ENCODE assay signal across 33 cellular contexts in genomic region chr12:88238406-88238805, GRCh38.
DNase-seq lines count a peak whose midpoint lies in the region; ATAC-seq, FAIRE-seq and TF ChIP-seq lines count a peak whose summit lies in the region.
"Had no signal": no experiment of that assay in that cellular context is flagged by ENCODE, and none has a peak within 500 bp of the region (broad histone marks: within the 10 kb centered on the region; RNA-seq: fewer than 3 reads in every experiment).

No MANE protein-coding gene starts in this region.

- H4K20me1 ChIP-seq in OCI-LY3 (ENCODE audit: insufficient read depth, low read length) (no peaks in the 10 kb centered on the region), keratinocyte (ENCODE audit: control insufficient read depth, extremely low read depth, insufficient read depth, low read length) (no peaks in the 10 kb centered on the region)

- H3K36me3 Mint-ChIP-seq in activated CD4-positive, alpha-beta T cell treated with anti-CD3 and anti-CD28 coated beads, Interleukin-2, amount 10 ng/mL, durations not matched to agents 24 days and 14 days (ENCODE audit: low read depth): no peaks in the 10 kb centered on the region
- H3K36me3 Mint-ChIP-seq: brain had no signal

- H2AFZ ChIP-seq in OCI-LY3 (ENCODE audit: low read depth, low read length) (peak overlapping the region; percentile 25; the same call in 1 of the 2 replicates), keratinocyte (ENCODE audit: control insufficient read depth, low read length) (no peak overlapping the region)

- no peak overlapping the region for H3K9ac ChIP-seq in OCI-LY3 (ENCODE audit: low read length)
- no peak overlapping the region for H3K9ac ChIP-seq in keratinocyte (ENCODE audit: control insufficient read depth, extremely low read depth, insufficient read depth, low read length)

- TF ChIP-seq CTCF in OCI-LY3 (IDR thresholded peaks at IDR 0.05; ENCODE audit: low read depth, low read length) (no peak), keratinocyte (optimal IDR thresholded peaks at IDR 0.05 in 1 of 3, IDR thresholded peaks at IDR 0.05 in 1 of 3, conservative IDR thresholded peaks at IDR 0.05 in 1 of 3; ENCODE audit: extremely low read depth in 1 of 3, insufficient read depth in 2 of 3, low read length in 3 of 3) (no peak)

- intact Hi-C loops in activated CD4-positive, alpha-beta T cell treated with anti-CD3 and anti-CD28 coated beads, Interleukin-2, amount 10 ng/mL, durations not matched to agents 24 days and 14 days (cut with micrococcal nuclease): no loop called here
- intact Hi-C loops in left colon (cut with DNase I, micrococcal nuclease): no loop called here

- no peaks in the 10 kb centered on the region for H3K79me2 ChIP-seq in OCI-LY3 (ENCODE audit: low read length)
- no peaks in the 10 kb centered on the region for H3K79me2 ChIP-seq in keratinocyte (ENCODE audit: control insufficient read depth, insufficient read depth, low read length)

- peaks cover 23% of the 10 kb centered on the region for H3K4me1 Mint-ChIP-seq in activated CD4-positive, alpha-beta T cell treated with anti-CD3 and anti-CD28 coated beads, Interleukin-2, amount 10 ng/mL, durations not matched to agents 24 days and 14 days
- H3K4me1 Mint-ChIP-seq: neural crest cell had no signal

- H3K9me3 Mint-ChIP-seq in activated CD4-positive, alpha-beta T cell treated with anti-CD3 and anti-CD28 coated beads, Interleukin-2, amount 10 ng/mL, durations not matched to agents 24 days and 14 days: no peaks in the 10 kb centered on the region

- H3K9me1 ChIP-seq in keratinocyte (ENCODE audit: control insufficient read depth, extremely low read depth, insufficient read depth, low read length): peaks cover 2% of the 10 kb centered on the region

- H3K27me3 ChIP-seq in OCI-LY3 (ENCODE audit: low read depth, low read length) (no peaks in the 10 kb centered on the region), keratinocyte (ENCODE audit: control insufficient read depth, extremely low read depth, insufficient read depth, low read length) (no peaks in the 10 kb centered on the region)
- H3K27me3 ChIP-seq: dorsolateral prefrontal cortex, pancreas, SJSA1 had no signal

- H3K4me3 ChIP-seq in OCI-LY3 (ENCODE audit: low read length): no peak overlapping the region
- no peak overlapping the region for H3K4me3 ChIP-seq in keratinocyte (ENCODE audit: control insufficient read depth in 2 of 3, extremely low read depth in 1 of 3, insufficient read depth in 2 of 3, low read depth in 1 of 3, low read length in 3 of 3)
- H3K4me3 ChIP-seq: dorsolateral prefrontal cortex, lower lobe of right lung, pancreas, SJSA1, skin epidermis had no signal

- H3K9me3 ChIP-seq in OCI-LY3 (ENCODE audit: insufficient read depth, low read length): no peaks in the 10 kb centered on the region
- no peaks in the 10 kb centered on the region for H3K9me3 ChIP-seq in keratinocyte (ENCODE audit: control insufficient read depth, low read depth, low read length)
- H3K9me3 ChIP-seq: lower lobe of right lung, pancreas, SJSA1 had no signal

- H3K4me3 Mint-ChIP-seq in activated CD4-positive, alpha-beta T cell treated with anti-CD3 and anti-CD28 coated beads, Interleukin-2, amount 10 ng/mL, durations not matched to agents 24 days and 14 days: no peak overlapping the region
- H3K4me3 Mint-ChIP-seq: brain, neural crest cell had no signal

- H3K36me3 ChIP-seq in OCI-LY3 (replicated peaks; ENCODE audit: low read depth, low read length): no peaks in the 10 kb centered on the region
- H3K36me3 ChIP-seq in keratinocyte (ENCODE audit: control insufficient read depth in 2 of 2, extremely low read depth in 1 of 2, insufficient read depth in 2 of 2, low read length in 2 of 2): no peaks in the 10 kb centered on the region
- H3K36me3 ChIP-seq: lower lobe of right lung, pancreas, SJSA1 had no signal

- DNase-seq in activated CD4-positive, alpha-beta T cell treated with anti-CD3 and anti-CD28 coated beads, Interleukin-2, amount 10 ng/mL, durations not matched to agents 24 days and 14 days: no peak
- no peak for DNase-seq in activated CD4-positive, alpha-beta T cell treated with anti-CD3 and anti-CD28 coated beads, Interleukin-2, amount 50 U/mL, for 48 hours
- no peak for DNase-seq in keratinocyte (ENCODE audit: low read depth, low spot score)
- no peak for DNase-seq in H54 (ENCODE audit: insufficient read length, low spot score)
- DNase-seq in left colon: no peak
- DNase-seq: activated CD4-positive, alpha-beta T cell treated with anti-CD3 and anti-CD28 coated beads for 4 hours; activated CD8-positive, alpha-beta memory T cell treated with anti-CD3 and anti-CD28 coated beads for 24 hours; activated T-cell treated with anti-CD3 and anti-CD28 coated beads for 4 hours; COR-L47; dorsolateral prefrontal cortex; GOT3; lower lobe of right lung; NCI-H1436 treated with DMSO at 0.1 percent for 48 hours; NCI-H2081 treated with DMSO at 0.1 percent for 48 hours; NCI-H69; pancreas; retina; stimulated activated naive CD8-positive, alpha-beta T cell treated with anti-CD3 and anti-CD28 coated beads, Interleukin-15, Interleukin-2, amounts not matched to agents 100 U/mL and 50 U/mL, for 24 hours; T-helper 9 cell had no signal

- peaks cover 20% of the 10 kb centered on the region for H3K4me1 ChIP-seq in OCI-LY3 (ENCODE audit: low read length)
- peaks cover 26% of the 10 kb centered on the region for H3K4me1 ChIP-seq in keratinocyte (ENCODE audit: control insufficient read depth, extremely low read depth, insufficient read depth, low read length)
- H3K4me1 ChIP-seq: lower lobe of right lung, pancreas had no signal

- no peak overlapping the region for H3K27ac ChIP-seq in OCI-LY3 (ENCODE audit: low read length)
- H3K27ac ChIP-seq in keratinocyte (ENCODE audit: control insufficient read depth, insufficient read depth, low read length): peak overlapping the region; percentile 63
- H3K27ac ChIP-seq: 22Rv1, C4-2B, dorsolateral prefrontal cortex, lower lobe of right lung, pancreas, SJSA1, skin epidermis, VCaP had no signal

- FAIRE-seq in keratinocyte (lab: Jason Lieb, UNC) (no peak), H54 (lab: Jason Lieb, UNC) (no peak)
- FAIRE-seq: frontal cortex, G401.6, GM19239, pancreas, urothelium cell line had no signal

- H3K4me2 ChIP-seq in OCI-LY3 (ENCODE audit: low read length): no peak overlapping the region
- peak overlapping the region; percentile 62 for H3K4me2 ChIP-seq in keratinocyte (ENCODE audit: control insufficient read depth, extremely low read depth, insufficient read depth, low read depth, low read length)

- peak overlapping the region; percentile 65 for H3K27ac Mint-ChIP-seq in activated CD4-positive, alpha-beta T cell treated with anti-CD3 and anti-CD28 coated beads, Interleukin-2, amount 10 ng/mL, durations not matched to agents 24 days and 14 days
- H3K27ac Mint-ChIP-seq: brain had no signal

- ATAC-seq in GM18909 (IDR thresholded peaks at IDR 0.05; ENCODE audit: poor library complexity, unreplicated experiment) (peak; percentile 7), left colon (no peak), HG02678 (IDR thresholded peaks at IDR 0.05; ENCODE audit: unreplicated experiment) (no peak)
- ATAC-seq: lower lobe of right lung, pancreas had no signal

- dilution Hi-C loops in keratinocyte (cut with MboI; ENCODE audit: extremely low pct_ligation_motif_present, low sequenced_read_pairs): no loop called here

- TF ChIP-seq POLR2A in H54 (IDR thresholded peaks at IDR 0.05; ENCODE audit: low read depth, low read length): no peak

- no peaks in the 10 kb centered on the region for H3K27me3 Mint-ChIP-seq in activated CD4-positive, alpha-beta T cell treated with anti-CD3 and anti-CD28 coated beads, Interleukin-2, amount 10 ng/mL, durations not matched to agents 24 days and 14 days
- H3K27me3 Mint-ChIP-seq: brain had no signal
